16 cellular contexts compared by ENCODE assay signal in the genomic region with DNA sequence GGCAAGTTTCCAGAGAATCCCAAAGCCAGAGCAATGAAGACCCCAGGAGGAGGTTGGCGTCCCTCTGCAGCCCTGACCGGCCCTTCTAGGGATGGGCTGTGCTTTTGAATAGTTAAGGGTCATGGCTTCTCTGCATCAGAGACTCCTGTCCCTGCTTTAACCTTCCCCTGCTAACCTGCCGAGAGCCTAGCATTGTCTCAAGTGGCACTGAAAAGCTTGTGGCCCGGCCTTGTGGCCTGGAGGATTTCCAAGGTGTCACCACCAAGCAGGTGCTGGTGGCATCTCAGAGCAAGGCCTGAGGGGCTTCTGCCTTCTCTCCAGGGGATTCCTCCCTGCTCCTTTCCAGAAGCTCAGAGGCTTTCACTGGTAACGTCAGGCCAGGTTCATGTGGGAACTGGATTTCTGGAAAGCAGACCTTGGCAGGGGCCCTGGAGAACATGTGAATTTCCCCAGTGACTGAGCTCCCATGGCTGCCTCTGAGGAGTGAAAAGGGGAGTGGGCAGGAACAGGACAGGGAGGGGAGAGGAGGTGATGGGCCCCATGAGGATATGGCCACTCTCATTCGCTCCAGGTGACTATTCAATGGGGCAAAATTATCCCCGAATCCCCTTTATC.
"Had no signal": no experiment of that assay in that cellular context is flagged by ENCODE, and none has a peak within 500 bp of the region (broad histone marks: within the 10 kb centered on the region; RNA-seq: fewer than 3 reads in every experiment).

No MANE protein-coding gene starts in this region.

- H3K9me3 ChIP-seq: mucosa of descending colon, testis had no signal

- DNase-seq: activated CD4-positive, alpha-beta T cell treated with anti-CD3 and anti-CD28 coated beads for 36 hours; activated effector memory CD4-positive, alpha-beta T cell treated with anti-CD3 and anti-CD28 coated beads, Interleukin-2, amount 50 U/mL, for 16 hours; activated T-cell treated with anti-CD3 and anti-CD28 coated beads, Interleukin-2, amount 50 U/mL, for 24 hours; amniotic stem cell; dermis blood vessel endothelial cell; hypothalamus; left cardiac atrium; mucosa of descending colon; nephron progenitor cell; stimulated activated CD4-positive, alpha-beta T cell treated with anti-CD3 and anti-CD28 coated beads, Interleukin-2, amount 100 ng/mL, for 48 hours; testis had no signal

- H3K4me3 Mint-ChIP-seq: activated CD4-positive, alpha-beta T cell treated with anti-CD3 and anti-CD28 coated beads for 36 hours; activated T-cell treated with anti-CD3 and anti-CD28 coated beads, Interleukin-2, amount 50 U/mL, for 24 hours; brain; nephron progenitor cell; stimulated activated naive CD8-positive, alpha-beta T cell treated with anti-CD3 and anti-CD28 coated beads, Interleukin-15, Interleukin-2, amounts not matched to agents 100 ng/mL and 50 ng/mL, for 24 hours had no signal

- H3K9me3 Mint-ChIP-seq: activated naive CD4-positive, alpha-beta T cell treated with anti-CD3 and anti-CD28 coated beads, Interleukin-2, amount 50 U/mL, for 72 hours; activated T-cell treated with anti-CD3 and anti-CD28 coated beads, Interleukin-2, amount 50 U/mL, for 24 hours; nephron progenitor cell; stimulated activated naive CD8-positive, alpha-beta T cell treated with anti-CD3 and anti-CD28 coated beads, Interleukin-15, Interleukin-2, amounts not matched to agents 100 ng/mL and 50 ng/mL, for 24 hours had no signal

- H3K27ac Mint-ChIP-seq: activated CD4-positive, alpha-beta T cell treated with anti-CD3 and anti-CD28 coated beads for 36 hours; activated T-cell treated with anti-CD3 and anti-CD28 coated beads, Interleukin-2, amount 50 U/mL, for 24 hours; brain; stimulated activated naive CD8-positive, alpha-beta T cell treated with anti-CD3 and anti-CD28 coated beads, Interleukin-15, Interleukin-2, amounts not matched to agents 100 ng/mL and 50 ng/mL, for 24 hours had no signal

- H3K4me3 ChIP-seq: lung, mucosa of descending colon, testis had no signal

- H3K4me1 Mint-ChIP-seq: activated CD4-positive, alpha-beta T cell treated with anti-CD3 and anti-CD28 coated beads for 36 hours; nephron progenitor cell had no signal

- H3K27me3 ChIP-seq: testis had no signal

- H3K27ac ChIP-seq: testis, VCaP had no signal

- H3K4me1 ChIP-seq: testis had no signal

- H3K36me3 Mint-ChIP-seq: activated naive CD4-positive, alpha-beta T cell treated with anti-CD3 and anti-CD28 coated beads, Interleukin-2, amount 50 U/mL, for 72 hours; brain had no signal
